In the genomic region with DNA sequence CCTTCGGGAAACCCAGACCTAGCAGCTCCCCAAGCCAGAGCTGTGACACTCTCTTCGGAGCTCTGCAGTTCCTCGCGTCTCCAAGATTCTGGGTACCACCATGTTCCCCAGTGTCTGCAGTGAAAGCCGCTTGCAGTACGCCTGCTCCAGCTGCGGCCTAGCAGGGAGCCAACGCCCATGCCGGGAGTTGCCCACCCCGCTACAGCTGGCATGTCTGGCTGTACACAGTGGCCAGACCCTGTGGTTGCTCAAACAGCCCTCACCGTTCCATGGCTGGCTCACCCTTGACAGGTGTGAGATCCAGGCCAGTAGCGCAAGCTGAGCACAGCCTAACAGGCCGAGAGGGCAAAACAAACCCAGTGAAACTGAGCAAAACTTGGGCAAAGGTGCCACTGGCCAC, we compare ENCODE assay signal across 25 cellular contexts.
"Had no signal": no experiment of that assay in that cellular context is flagged by ENCODE, and none has a peak within 500 bp of the region (broad histone marks: within the 10 kb centered on the region; RNA-seq: fewer than 3 reads in every experiment).

No MANE protein-coding gene starts in this region.

- H3K27me3 ChIP-seq: pancreas, stomach, testis, thyroid gland, transverse colon, uterus had no signal

- H3K36me3 Mint-ChIP-seq: naive thymus-derived CD8-positive, alpha-beta T cell; stimulated activated naive B cell treated with anti-CD40 and anti-IgM and Interleukin-4, amounts not matched to agents 10 μg/mL and 1 μg/mL and 100 μg/mL, for 72 hours had no signal

- H3K27ac Mint-ChIP-seq: immature natural killer cell; naive thymus-derived CD8-positive, alpha-beta T cell; nephron; stimulated activated naive B cell treated with anti-CD40 and anti-IgM and Interleukin-4, amounts not matched to agents 10 μg/mL and 1 μg/mL and 100 μg/mL, for 72 hours had no signal

- H3K4me1 ChIP-seq: left ventricle myocardium inferior, lower lobe of right lung, pancreas, prostate gland, stomach, testis, thyroid gland, transverse colon, uterus had no signal

- H3K9me3 Mint-ChIP-seq: nephron had no signal

- DNase-seq: immature natural killer cell; left ventricle myocardium inferior; lower lobe of right lung; mammary epithelial cell; mesenchymal stem cell; naive thymus-derived CD8-positive, alpha-beta T cell; nucleus accumbens; retina; stimulated activated CD4-positive, alpha-beta T cell treated with anti-CD3 and anti-CD28 coated beads, Interleukin-12 subunit alpha, Interleukin-12 subunit beta, amount 100 ng/mL, for 4 hours; stimulated activated CD4-positive, alpha-beta T cell treated with anti-CD3 and anti-CD28 coated beads, Interleukin-15, amount 100 ng/mL, for 24 hours; stimulated activated CD4-positive, alpha-beta T cell treated with anti-CD3 and anti-CD28 coated beads, Interleukin-2, amount 100 ng/mL, for 24 hours; stimulated activated CD4-positive, alpha-beta T cell treated with anti-CD3 and anti-CD28 coated beads, Interleukin-4, amount 100 ng/mL, for 1 hour; stimulated activated naive B cell treated with anti-CD40 and anti-IgM and Interleukin-4, amounts not matched to agents 10 μg/mL and 1 μg/mL and 100 μg/mL, for 72 hours; stimulated activated naive CD8-positive, alpha-beta T cell treated with anti-CD3 and anti-CD28 coated beads, Interleukin-15, Interleukin-2, amounts not matched to agents 100 U/mL and 50 U/mL, for 24 hours; stomach; testis; thyroid gland; transverse colon; uterus had no signal

- H3K4me3 ChIP-seq: left ventricle myocardium inferior, lower lobe of right lung, pancreas, prostate gland, skin epidermis, stomach, testis, thyroid gland, transverse colon, uterus had no signal

- H3K27ac ChIP-seq: left ventricle myocardium inferior, lower lobe of right lung, pancreas, prostate gland, skin epidermis, stomach, testis, thyroid gland, transverse colon, uterus had no signal

- H3K4me1 Mint-ChIP-seq: immature natural killer cell; naive thymus-derived CD8-positive, alpha-beta T cell; neural crest cell; stimulated activated naive B cell treated with anti-CD40 and anti-IgM and Interleukin-4, amounts not matched to agents 10 μg/mL and 1 μg/mL and 100 μg/mL, for 72 hours had no signal

- H3K9me3 ChIP-seq: left ventricle myocardium inferior, lower lobe of right lung, pancreas, prostate gland, stomach, testis, thyroid gland, transverse colon, uterus had no signal

- FAIRE-seq: islet of Langerhans, pancreas had no signal

- H3K4me3 Mint-ChIP-seq: immature natural killer cell; naive thymus-derived CD8-positive, alpha-beta T cell; nephron; neural crest cell; stimulated activated naive B cell treated with anti-CD40 and anti-IgM and Interleukin-4, amounts not matched to agents 10 μg/mL and 1 μg/mL and 100 μg/mL, for 72 hours had no signal

- H3K36me3 ChIP-seq: left ventricle myocardium inferior, lower lobe of right lung, pancreas, prostate gland, stomach, thyroid gland, transverse colon, uterus had no signal

- ATAC-seq: naive thymus-derived CD8-positive, alpha-beta T cell; pancreas; stimulated activated naive B cell treated with anti-CD40 and anti-IgM and Interleukin-4, amounts not matched to agents 10 μg/mL and 1 μg/mL and 100 μg/mL, for 72 hours; stimulated activated naive CD8-positive, alpha-beta T cell treated with anti-CD3 and anti-CD28 coated beads, Interleukin-15, Interleukin-2, amounts not matched to agents 100 U/mL and 50 U/mL, for 24 hours had no signal

- H3K27me3 Mint-ChIP-seq: naive thymus-derived CD8-positive, alpha-beta T cell; stimulated activated naive B cell treated with anti-CD40 and anti-IgM and Interleukin-4, amounts not matched to agents 10 μg/mL and 1 μg/mL and 100 μg/mL, for 72 hours had no signal
